21 cellular contexts compared by ENCODE assay signal in genomic region chrX:119190251-119190651, GRCh38. TPM values are rescaled to one million over a fixed set of nuclear protein-coding genes. Genes with fewer than 3 reads are reported as not detected.
A peak's percentile ranks its signal among the peaks of the same experiment; 100 is the strongest.
DNase-seq lines count a peak whose midpoint lies in the region; ATAC-seq and TF ChIP-seq lines count a peak whose summit lies in the region.
"Had no signal": no experiment of that assay in that cellular context is flagged by ENCODE, and none has a peak within 500 bp of the region (broad histone marks: within the 10 kb centered on the region; RNA-seq: fewer than 3 reads in every experiment).

No MANE protein-coding gene starts in this region.

- H3K4me1 ChIP-seq in adipocyte (ENCODE audit: control insufficient read depth, insufficient read depth, low read length) (peaks cover 11% of the 10 kb centered on the region), right cardiac atrium (ENCODE audit: control insufficient read depth, insufficient read depth, low read length) (no peaks in the 10 kb centered on the region), sigmoid colon (no peaks in the 10 kb centered on the region)

- intact Hi-C loops in right cardiac atrium (cut with DNase I) (loop anchor here in 1 of 4 donors (10.0 kb wide), 1 partner anchor 45 kb away; no protein-coding TSS in a partner anchor), sigmoid colon (cut with DNase I) (no loop called here)

- no peak for TF ChIP-seq EP300 in sigmoid colon (IDR thresholded peaks at IDR 0.05)

- in situ Hi-C loops in KBM-7 (cut with MboI; ENCODE audit: low pct_unique_long_range_greater_than_20kb, low sequenced_read_pairs): no loop called here

- H3K27ac ChIP-seq in right cardiac atrium (ENCODE audit: low read length) (peak overlapping the region; percentile 56), sigmoid colon (peak overlapping the region; percentile 26 to 52 (median 40))
- H3K27ac ChIP-seq: brain microvascular endothelial cell, C4-2B had no signal

- peak overlapping the region; percentile 39 for H3K4me3 ChIP-seq in adipocyte (ENCODE audit: low read length)
- H3K4me3 ChIP-seq in right cardiac atrium (ENCODE audit: low read length): no peak overlapping the region
- H3K4me3 ChIP-seq in sigmoid colon: no peak overlapping the region
- H3K4me3 ChIP-seq: ovary, thoracic aorta had no signal

- peak; percentile 5 for DNase-seq in adipocyte (ENCODE audit: low read depth)
- DNase-seq in fibroblast of gingiva (ENCODE audit: low read depth): peak; percentile 5
- peak; percentile 22 to 60 (median 55) for DNase-seq in right cardiac atrium
- DNase-seq in sigmoid colon: no peak
- no peak for DNase-seq in KBM-7
- no peak for DNase-seq in glomerular visceral epithelial cell (ENCODE audit: extremely low spot score)
- DNase-seq in DMS114 treated with DMSO at 0.1 percent for 48 hours (lab: John Stamatoyannopoulos, UW; ENCODE audit: unreplicated experiment): no peak
- no peak for DNase-seq in NCI-H748 treated with DMSO at 0.1 percent for 48 hours (lab: John Stamatoyannopoulos, UW)
- DNase-seq: activated CD4-positive, alpha-beta memory T cell treated with anti-CD3 and anti-CD28 coated beads for 36 hours; activated effector memory CD4-positive, alpha-beta T cell treated with anti-CD3 and anti-CD28 coated beads, Interleukin-2, amount 50 U/mL, for 16 hours; brain microvascular endothelial cell; foreskin melanocyte; naive thymus-derived CD8-positive, alpha-beta T cell; NCI-H1417 treated with DMSO at 0.1 percent for 48 hours; NCI-H2171; NCI-H526 treated with DMSO at 0.1 percent for 48 hours; stimulated activated CD4-positive, alpha-beta T cell treated with anti-CD3 and anti-CD28 coated beads, Interleukin-1b, Interleukin-23, amount 100 ng/mL, for 48 hours; SW 1271 had no signal

- H3K9ac ChIP-seq in adipocyte (ENCODE audit: low read length): no peak overlapping the region

- peaks cover 5% of the 10 kb centered on the region for H3K27me3 ChIP-seq in adipocyte (replicated peaks; ENCODE audit: control insufficient read depth, insufficient read depth, low read length)
- no peaks in the 10 kb centered on the region for H3K27me3 ChIP-seq in right cardiac atrium (ENCODE audit: control insufficient read depth, insufficient read depth)
- H3K27me3 ChIP-seq in sigmoid colon: no peaks in the 10 kb centered on the region
- H3K27me3 ChIP-seq: brain microvascular endothelial cell, ovary had no signal

- H3K9me3 ChIP-seq in adipocyte (ENCODE audit: control insufficient read depth, low read length) (no peaks in the 10 kb centered on the region), right cardiac atrium (ENCODE audit: control insufficient read depth, low read length) (no peaks in the 10 kb centered on the region), sigmoid colon (no peaks in the 10 kb centered on the region)
- H3K9me3 ChIP-seq: ovary, thoracic aorta had no signal

- 44% methylated on average over 3 of the region's 3 CpGs for WGBS in right cardiac atrium
- 81 to 90% methylated on average over 3 of the region's 3 CpGs for WGBS in sigmoid colon, 2 donors

- H3K36me3 ChIP-seq in adipocyte (ENCODE audit: control insufficient read depth, insufficient read depth, low read length, severe bottlenecking) (no peaks in the 10 kb centered on the region), sigmoid colon (no peaks in the 10 kb centered on the region)
- H3K36me3 ChIP-seq: brain microvascular endothelial cell, ovary, thoracic aorta had no signal

- no peak for TF ChIP-seq CTCF in sigmoid colon (IDR thresholded peaks at IDR 0.05)

- peak; percentile 71 to 73 for ATAC-seq in right cardiac atrium
- ATAC-seq: naive thymus-derived CD8-positive, alpha-beta T cell had no signal

- no peak for TF ChIP-seq POLR2A in sigmoid colon (IDR thresholded peaks at IDR 0.05)

RNA-seq across cellular contexts. Expression of gene PGRMC1, which starts 45.8 kb away (rescaled TPM):
- 10 to 100 TPM; 26.9 to 38.0 (median 30.6) TPM for total RNA-seq in right cardiac atrium
- 36.9 TPM for polyA plus RNA-seq in right cardiac atrium
- 100 to 1,000 TPM; 104 to 159 (median 132) TPM for total RNA-seq in sigmoid colon
- 10 to 100 TPM; 33.0 to 88.0 (median 39.3) TPM for polyA plus RNA-seq in sigmoid colon

Comparison
In these comparisons a context has a peak if more than half of its experiments do, and no peak if none do; other contexts are left out.
1. DNase-seq: peak in adipocyte (single experiment), fibroblast of gingiva (single experiment) and right cardiac atrium (3 of 3); none in sigmoid colon (single experiment), KBM-7 (single experiment), glomerular visceral epithelial cell (single experiment), DMS114 treated with DMSO at 0.1 percent for 48 hours (single experiment) and NCI-H748 treated with DMSO at 0.1 percent for 48 hours (single experiment).